ENCODE assay signal across 18 cellular contexts in genomic region chr15:62638220-62638619, GRCh38.
DNase-seq lines count a peak whose midpoint lies in the region; ATAC-seq and TF ChIP-seq lines count a peak whose summit lies in the region.
"Had no signal": no experiment of that assay in that cellular context is flagged by ENCODE, and none has a peak within 500 bp of the region (broad histone marks: within the 10 kb centered on the region; RNA-seq: fewer than 3 reads in every experiment).

No MANE protein-coding gene starts in this region.

- H2AFZ ChIP-seq in SK-N-SH (ENCODE audit: low read depth): no peak overlapping the region
- H2AFZ ChIP-seq: GM23248 had no signal

- no peaks in the 10 kb centered on the region for H4K20me1 ChIP-seq in SK-N-SH (ENCODE audit: insufficient read depth)

- no peaks in the 10 kb centered on the region for H3F3A ChIP-seq in SK-N-SH (replicated peaks; ENCODE audit: insufficient read depth)

- H3K36me3 ChIP-seq in SK-N-SH (replicated peaks in 1 of 2; ENCODE audit: control insufficient read depth in 1 of 2, insufficient read depth in 2 of 2, low read length in 1 of 2): no peaks in the 10 kb centered on the region
- H3K36me3 ChIP-seq: HAP-1 had no signal

- H3K36me3 Mint-ChIP-seq in osteocyte (ENCODE audit: unreplicated experiment): no peaks in the 10 kb centered on the region

- no peaks in the 10 kb centered on the region for H3K9me2 ChIP-seq in SK-N-SH

- intact Hi-C loops in left colon (cut with DNase I, micrococcal nuclease): no loop called here

- WGBS in SK-N-SH (ENCODE audit: low lambda C conversion rate): 84% methylated on average over 2 of the region's 2 CpGs

- no peak for TF ChIP-seq CTCF in SK-N-SH (IDR thresholded peaks at IDR 0.05)
- no peak for TF ChIP-seq CTCF in osteocyte (IDR thresholded peaks at IDR 0.05)

- H3K4me1 ChIP-seq in SK-N-SH (ENCODE audit: control insufficient read depth in 1 of 2, insufficient read depth in 2 of 2, low read depth in 1 of 2, low read length in 1 of 2): peaks cover 15 to 46% of the 10 kb centered on the region in 2 experiments; a peak in 3 of 4 replicates

- no peak overlapping the region for H3K4me3 Mint-ChIP-seq in osteocyte (ENCODE audit: unreplicated experiment)
- H3K4me3 Mint-ChIP-seq: CD4-positive, alpha-beta T cell had no signal

- no peaks in the 10 kb centered on the region for H3K9me3 ChIP-seq in SK-N-SH
- H3K9me3 ChIP-seq: A549, Caco-2, HAP-1 had no signal

- peak overlapping the region in 1 of 2 experiments; percentile 87; a peak in 2 of 4 replicates for H3K27ac ChIP-seq in SK-N-SH (ENCODE audit: low read depth in 2 of 2, low read length in 1 of 2)
- H3K27ac ChIP-seq: 22Rv1, A549, C4-2B, GM23248 had no signal

- no peak overlapping the region for H3K27ac Mint-ChIP-seq in osteocyte (ENCODE audit: unreplicated experiment)
- H3K27ac Mint-ChIP-seq: CD4-positive, alpha-beta T cell had no signal

- no peak for TF ChIP-seq RAD21 in SK-N-SH (IDR thresholded peaks at IDR 0.05; ENCODE audit: low read length)

- H3K9me3 Mint-ChIP-seq in osteocyte (ENCODE audit: unreplicated experiment): no peaks in the 10 kb centered on the region
- H3K9me3 Mint-ChIP-seq: CD4-positive, alpha-beta T cell had no signal

- CTCF ChIA-PET in SK-N-SH (lab: Yijun Ruan, JAX): interaction anchor here (0.7 to 2.6 kb wide), 5 partner anchors 14 to 176 kb away, joined by 3 to 15 read pairs (median 6); no protein-coding TSS in a partner anchor

- no peak for TF ChIP-seq EP300 in SK-N-SH (IDR thresholded peaks at IDR 0.05; ENCODE audit: borderline replicate concordance in 1 of 2, low read depth in 1 of 2, low read length in 1 of 2)

- peak overlapping the region; percentile 49; the same call in 1 of the 2 replicates for H3K4me2 ChIP-seq in SK-N-SH
- H3K4me2 ChIP-seq: A549 had no signal

- no peak for ATAC-seq in SK-N-SH treated with all-trans-retinoic acid at 6 μM for 48 hours
- peak; percentile 81 for ATAC-seq in left colon

- H3K27me3 Mint-ChIP-seq in osteocyte (ENCODE audit: unreplicated experiment): no peaks in the 10 kb centered on the region

- POLR2A ChIA-PET in SK-N-SH (lab: Yijun Ruan, JAX): interaction anchor here (1.9 to 2.0 kb wide), 2 partner anchors 15 to 247 kb away, joined by 8 to 13 read pairs; no protein-coding TSS in a partner anchor

- H3K4me1 Mint-ChIP-seq in osteocyte (ENCODE audit: unreplicated experiment): no peaks in the 10 kb centered on the region

- no peak overlapping the region for H3K4me3 ChIP-seq in SK-N-SH (ENCODE audit: low read depth in 2 of 2, low read length in 1 of 2)
- H3K4me3 ChIP-seq: A549, GM23248, HAP-1 had no signal

- H3K9ac ChIP-seq in SK-N-SH: no peak overlapping the region
- H3K9ac ChIP-seq: GM23248 had no signal

- H3K79me2 ChIP-seq in SK-N-SH (ENCODE audit: insufficient read depth): no peaks in the 10 kb centered on the region; the same call in 1 of the 2 replicates

- no peaks in the 10 kb centered on the region for H3K27me3 ChIP-seq in SK-N-SH (ENCODE audit: insufficient read depth)

- DNase-seq in SK-N-SH (no peak), left colon (no peak), osteocyte (ENCODE audit: extremely low spot score, unreplicated experiment) (peak; percentile 44), DMS 273 treated with DMSO at 0.1 percent for 48 hours (lab: John Stamatoyannopoulos, UW) (no peak), NCI-H2171 treated with DMSO at 0.1 percent for 48 hours (lab: John Stamatoyannopoulos, UW) (no peak), globus pallidus (ENCODE audit: low spot score) (no peak)
- DNase-seq: AML-193; Caco-2; CD4-positive, alpha-beta T cell; DMS153; DMS79; GDM1; GM23248 had no signal

TF ChIP-seq in SK-N-SH, 30 proteins besides CTCF, POLR2A, EP300 and RAD21:
- no peak for TF ChIP-seq TEAD4 (IDR thresholded peaks at IDR 0.05; ENCODE audit: borderline replicate concordance, insufficient read depth)
- TF ChIP-seq, protein P1, sequence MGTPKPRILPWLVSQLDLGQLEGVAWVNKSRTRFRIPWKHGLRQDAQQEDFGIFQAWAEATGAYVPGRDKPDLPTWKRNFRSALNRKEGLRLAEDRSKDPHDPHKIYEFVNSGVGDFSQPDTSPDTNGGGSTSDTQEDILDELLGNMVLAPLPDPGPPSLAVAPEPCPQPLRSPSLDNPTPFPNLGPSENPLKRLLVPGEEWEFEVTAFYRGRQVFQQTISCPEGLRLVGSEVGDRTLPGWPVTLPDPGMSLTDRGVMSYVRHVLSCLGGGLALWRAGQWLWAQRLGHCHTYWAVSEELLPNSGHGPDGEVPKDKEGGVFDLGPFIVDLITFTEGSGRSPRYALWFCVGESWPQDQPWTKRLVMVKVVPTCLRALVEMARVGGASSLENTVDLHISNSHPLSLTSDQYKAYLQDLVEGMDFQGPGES (IDR thresholded peaks at IDR 0.05; ENCODE audit: low read depth, low read length): no peak
- TF ChIP-seq FOXM1 (IDR thresholded peaks at IDR 0.05; ENCODE audit: low read depth): no peak
- TF ChIP-seq PBX3 (IDR thresholded peaks at IDR 0.05): no peak
- no peak for TF ChIP-seq GABPA (IDR thresholded peaks at IDR 0.05; ENCODE audit: low read depth)
- no peak for TF ChIP-seq CHD2 (IDR thresholded peaks at IDR 0.05; ENCODE audit: low read length, partially characterized antibody)
- TF ChIP-seq EZH2phosphoT487 (IDR thresholded peaks at IDR 0.05; ENCODE audit: borderline replicate concordance, low read depth): no peak
- no peak for TF ChIP-seq USF1 (IDR thresholded peaks at IDR 0.05; ENCODE audit: borderline replicate concordance, low read depth)
- no peak for TF ChIP-seq TAF1 (IDR thresholded peaks at IDR 0.05; ENCODE audit: borderline replicate concordance, low read depth, low read length)

TF ChIP-seq in SK-N-SH treated with all-trans-retinoic acid at 6 μM for 48 hours, 23 proteins besides CTCF, POLR2A, EP300 and RAD21:
- TF ChIP-seq ZNF8 (CRISPR knock-in tag; IDR thresholded peaks at IDR 0.05) (no peak), RARB (CRISPR knock-in tag; IDR thresholded peaks at IDR 0.05) (no peak)
